ENCODE assay signal across 17 cellular contexts in the genomic region with DNA sequence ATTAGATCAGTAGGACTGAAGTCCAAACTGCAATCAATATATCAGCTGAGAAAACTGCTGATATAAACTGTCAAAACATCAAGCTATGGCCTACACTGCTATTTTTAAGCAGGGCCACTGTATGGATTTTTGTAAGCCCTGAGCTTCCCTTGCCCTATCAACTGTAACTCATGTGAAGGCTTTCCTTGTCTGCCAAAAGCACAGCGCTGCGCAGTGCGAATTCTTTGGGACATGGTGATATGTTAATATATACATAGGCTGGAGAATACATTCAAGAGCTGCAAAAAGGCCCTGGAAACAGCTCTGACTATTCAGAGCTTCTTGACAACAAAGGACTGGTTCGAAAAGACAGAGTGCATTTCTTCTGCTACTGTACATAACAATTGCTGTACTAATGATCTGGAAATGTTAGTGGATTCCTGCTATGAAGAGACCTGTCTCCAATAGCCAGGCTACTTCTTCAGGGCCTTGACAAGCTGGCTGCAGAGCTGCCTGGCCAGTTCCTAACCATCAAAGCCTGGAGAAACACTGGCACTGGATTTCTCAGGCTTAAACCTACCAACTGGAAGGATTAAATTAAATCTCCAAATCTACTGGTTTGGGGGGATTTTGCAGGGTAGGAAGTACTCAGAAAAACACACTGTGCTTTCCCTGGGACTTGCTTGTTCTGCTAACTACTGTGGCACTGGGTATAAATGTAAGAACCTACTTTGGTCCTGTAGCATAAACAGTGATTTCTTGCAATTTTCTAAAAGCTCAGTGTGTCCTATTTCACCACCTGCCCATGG.
DNase-seq lines count a peak whose midpoint lies in the region; ATAC-seq and TF ChIP-seq lines count a peak whose summit lies in the region.
"Had no signal": no experiment of that assay in that cellular context is flagged by ENCODE, and none has a peak within 500 bp of the region (broad histone marks: within the 10 kb centered on the region; RNA-seq: fewer than 3 reads in every experiment).

No MANE protein-coding gene starts in this region.

- no CpG with 5 or more reads among the region's 4 CpGs for WGBS in IMR-90 (ENCODE audit: extremely low coverage in 2 of 2, insufficient read length in 1 of 2), 2 experiments
- 73% methylated on average over 4 of the region's 4 CpGs for WGBS in esophagus muscularis mucosa

- POLR2A ChIA-PET in IMR-90 (lab: Charles Lee; ENCODE audit: unreplicated experiment) = no interaction called here

- H4K5ac ChIP-seq in IMR-90 (ENCODE audit: low read depth, low read length) = peak overlapping the region; percentile 71

- 0 out of 2 replicates have a peak, but pooled peaks cover 6% of the 10 kb centered on the region for H3K9me1 ChIP-seq in IMR-90 (ENCODE audit: insufficient read depth, low read length)

- H3K9me3 Mint-ChIP-seq in HFFc6 = no peaks in the 10 kb centered on the region
- H3K9me3 Mint-ChIP-seq: activated naive CD8-positive, alpha-beta T cell treated with anti-CD3 and anti-CD28 coated beads, Interleukin-2, amount 10 ng/mL, durations not matched to agents 7 days and 5 days; IgD-negative memory B cell had no signal

- H3K9me3 ChIP-seq in IMR-90 (ENCODE audit: control insufficient read depth, insufficient read depth, low read length) = no peaks in the 10 kb centered on the region
- H3K9me3 ChIP-seq in esophagus muscularis mucosa = no peaks in the 10 kb centered on the region
- no peaks in the 10 kb centered on the region for H3K9me3 ChIP-seq in neural cell (ENCODE audit: low read length)

- H3K36me3 ChIP-seq in ACC112 (ENCODE audit: insufficient read depth, low read length) (no peaks in the 10 kb centered on the region), IMR-90 (ENCODE audit: control insufficient read depth, insufficient read depth, low read length) (no peaks in the 10 kb centered on the region), esophagus muscularis mucosa (no peaks in the 10 kb centered on the region), neural cell (ENCODE audit: insufficient read depth, low read length) (no peaks in the 10 kb centered on the region)

- H3K9ac ChIP-seq in IMR-90 (ENCODE audit: low read depth, low read length) = no peak overlapping the region
- peak overlapping the region; percentile 6 for H3K9ac ChIP-seq in neural cell (ENCODE audit: low read length)

- no peak overlapping the region for H2AK9ac ChIP-seq in IMR-90 (replicated peaks; ENCODE audit: low read depth, low read length, poor library complexity)

- no peaks in the 10 kb centered on the region; the same call in 1 of the 2 replicates for H4K20me1 ChIP-seq in IMR-90 (ENCODE audit: insufficient read depth, low read length)
- H4K20me1 ChIP-seq in neural cell (ENCODE audit: insufficient read depth) = no peaks in the 10 kb centered on the region

- H3K9me2 ChIP-seq in neural cell (ENCODE audit: insufficient read depth, low read length) = no peaks in the 10 kb centered on the region

- no peak for TF ChIP-seq EP300 in esophagus muscularis mucosa (IDR thresholded peaks at IDR 0.05)
- no peak for TF ChIP-seq EP300 in neural cell (conservative IDR thresholded peaks at IDR 0.05; ENCODE audit: poor library complexity, severe bottlenecking)

- H3K4me2 ChIP-seq in IMR-90 (ENCODE audit: low read depth, low read length) = no peak overlapping the region
- H3K4me2 ChIP-seq in neural cell (ENCODE audit: low read length) = peak overlapping the region; percentile 19

- no peak for TF ChIP-seq CTCF in IMR-90 (conservative IDR thresholded peaks at IDR 0.05; ENCODE audit: low read depth, low read length)
- TF ChIP-seq CTCF in esophagus muscularis mucosa (IDR thresholded peaks at IDR 0.05) = no peak
- no peak for TF ChIP-seq CTCF in neural cell (IDR thresholded peaks at IDR 0.05; ENCODE audit: poor library complexity, severe bottlenecking)
- TF ChIP-seq CTCF in HFFc6 (IDR thresholded peaks at IDR 0.05) = no peak

- H3F3A ChIP-seq in neural cell (ENCODE audit: insufficient read depth, low read length, poor library complexity, severe bottlenecking) = no peaks in the 10 kb centered on the region

- peaks cover 41% of the 10 kb centered on the region for H3K4me1 ChIP-seq in ACC112 (ENCODE audit: control insufficient read depth, insufficient read depth, low read length, unreplicated experiment)
- peaks cover 29% of the 10 kb centered on the region for H3K4me1 ChIP-seq in IMR-90 (ENCODE audit: control insufficient read depth, insufficient read depth, low read length)
- H3K4me1 ChIP-seq in esophagus muscularis mucosa = peaks cover 23 to 39% (median 35%) of the 10 kb centered on the region in 4 donors

- H3K27ac ChIP-seq in ACC112 (ENCODE audit: low read depth, low read length) (peak overlapping the region; percentile 88), IMR-90 (ENCODE audit: insufficient read depth, low read length) (peak overlapping the region; percentile 58; the same call in 1 of the 2 replicates), esophagus muscularis mucosa (replicated peaks in 1 of 4) (peak overlapping the region; percentile 66 to 79 (median 75)), neural cell (ENCODE audit: low read length) (peak overlapping the region; percentile 60)
- H3K27ac ChIP-seq: HL-60 had no signal

- H3K4me3 Mint-ChIP-seq in HFFc6 = no peak overlapping the region
- H3K4me3 Mint-ChIP-seq: activated naive CD8-positive, alpha-beta T cell treated with anti-CD3 and anti-CD28 coated beads, Interleukin-2, amount 10 ng/mL, durations not matched to agents 7 days and 5 days; IgD-negative memory B cell had no signal

- H3K36me3 Mint-ChIP-seq in HFFc6 (ENCODE audit: low read depth) = no peaks in the 10 kb centered on the region
- H3K36me3 Mint-ChIP-seq: activated naive CD8-positive, alpha-beta T cell treated with anti-CD3 and anti-CD28 coated beads, Interleukin-2, amount 10 ng/mL, durations not matched to agents 7 days and 5 days; IgD-negative memory B cell had no signal

- H3K79me1 ChIP-seq in IMR-90 (ENCODE audit: low read depth in 1 of 2, low read length in 2 of 2) = no peaks in the 10 kb centered on the region

- H3K23ac ChIP-seq in IMR-90 (ENCODE audit: low read depth, low read length) = peak overlapping the region; percentile 39

- CTCF ChIA-PET in IMR-90 (lab: Yijun Ruan, JAX) = interaction anchor here (0.7 to 1.6 kb wide), 3 partner anchors 13 to 98 kb away, joined by 4 to 8 read pairs (median 5); no protein-coding TSS in a partner anchor

- dilution Hi-C loops in IMR-90 (cut with HindIII; ENCODE audit: low sequenced_read_pairs, unreplicated experiment) = no loop called here

- H3K79me2 ChIP-seq in ACC112 (ENCODE audit: control insufficient read depth, insufficient read depth, low read length, unreplicated experiment) (no peaks in the 10 kb centered on the region), neural cell (replicated peaks; ENCODE audit: insufficient read depth, low read length) (no peaks in the 10 kb centered on the region)

- intact Hi-C loops in IMR-90 (cut with micrococcal nuclease) = loop anchor here (5.0 to 10.0 kb wide), 2 partner anchors 163 to 605 kb away; a partner anchor contains a TSS
- intact Hi-C loops in esophagus muscularis mucosa (cut with DNase I) = no loop called here

- TF ChIP-seq POLR2A in IMR-90 (IDR thresholded peaks at IDR 0.05; ENCODE audit: low read depth, low read length) (no peak), esophagus muscularis mucosa (IDR thresholded peaks at IDR 0.05; ENCODE audit: low read depth) (no peak)

- peak overlapping the region; percentile 47 for H4K91ac ChIP-seq in IMR-90 (ENCODE audit: insufficient read depth, low read depth, low read length)

- H3K27me3 ChIP-seq in ACC112 (ENCODE audit: insufficient read depth, low read length) (no peaks in the 10 kb centered on the region), IMR-90 (ENCODE audit: control insufficient read depth, insufficient read depth, low read length) (no peaks in the 10 kb centered on the region), esophagus muscularis mucosa (no peaks in the 10 kb centered on the region), neural cell (ENCODE audit: insufficient read depth, low read depth, low read length) (no peaks in the 10 kb centered on the region)

- peak overlapping the region; percentile 52 for H2BK120ac ChIP-seq in IMR-90 (ENCODE audit: low read depth, low read length)

- H3K4me1 Mint-ChIP-seq in HFFc6 (ENCODE audit: low read depth) = peaks cover 70% of the 10 kb centered on the region
- H3K4me1 Mint-ChIP-seq: activated naive CD8-positive, alpha-beta T cell treated with anti-CD3 and anti-CD28 coated beads, Interleukin-2, amount 10 ng/mL, durations not matched to agents 7 days and 5 days; IgD-negative memory B cell had no signal

- H3K14ac ChIP-seq in IMR-90 (replicated peaks; ENCODE audit: low read depth, low read length) = peak overlapping the region; percentile 39

- H3K4me3 ChIP-seq in ACC112 (ENCODE audit: low read depth, low read length) (no peak overlapping the region), IMR-90 (ENCODE audit: insufficient read depth, low read depth, low read length) (no peak overlapping the region), esophagus muscularis mucosa (no peak overlapping the region), neural cell (ENCODE audit: low read length) (no peak overlapping the region)

- H3K27me3 Mint-ChIP-seq in HFFc6 (ENCODE audit: insufficient read depth) = no peaks in the 10 kb centered on the region
- H3K27me3 Mint-ChIP-seq: IgD-negative memory B cell had no signal

- peak overlapping the region; percentile 88 for H2BK5ac ChIP-seq in IMR-90 (ENCODE audit: low read depth, low read length, poor library complexity, severe bottlenecking)

- TF ChIP-seq RAD21 in IMR-90 (IDR thresholded peaks at IDR 0.05; ENCODE audit: low read length) (no peak), neural cell (conservative IDR thresholded peaks at IDR 0.05) (no peak)

- peak overlapping the region; percentile 81 for H3K18ac ChIP-seq in IMR-90 (ENCODE audit: low read depth, low read length)

- peak overlapping the region; percentile 75 for H2BK15ac ChIP-seq in IMR-90 (ENCODE audit: low read depth, low read length)

- H2BK20ac ChIP-seq in IMR-90 (ENCODE audit: low read depth, low read length) = peak overlapping the region; percentile 37

- BruUV-seq in IMR-90 (replicated peaks; lab: Mats Ljungman, UMichigan) = no TSS peak

- DNase-seq in IMR-90 = peak; percentile 34
- DNase-seq in esophagus muscularis mucosa (ENCODE audit: extremely low spot score) = peak; percentile 90
- DNase-seq in occipital lobe (lab: John Stamatoyannopoulos, UW) = no peak
- no peak for DNase-seq in HFFc6
- no peak for DNase-seq in NCI-H226
- DNase-seq: activated CD4-positive, CD25-positive, alpha-beta regulatory T cell treated with anti-CD3 and anti-CD28 coated beads, Interleukin-2, amount 50 U/mL, for 72 hours; activated naive CD8-positive, alpha-beta T cell treated with anti-CD3 and anti-CD28 coated beads, Interleukin-2, amount 10 ng/mL, durations not matched to agents 7 days and 5 days; H7; hippocampal formation; kidney; NCI-H187; T-helper 9 cell had no signal

- peak overlapping the region; percentile 38 for H3K4ac ChIP-seq in IMR-90 (ENCODE audit: low read depth, low read length)

- in situ Hi-C loops in IMR-90 (cut with MboI; ENCODE audit: low sequenced_read_pairs) = no loop called here

- peak overlapping the region; percentile 46 for H2AK5ac ChIP-seq in IMR-90 (ENCODE audit: low read depth, low read length)

- H4K8ac ChIP-seq in IMR-90 (ENCODE audit: low read depth in 2 of 2, low read length in 2 of 2) = peak overlapping the region; percentile 23 to 43

- ATAC-seq in IMR-90 (ENCODE audit: low read depth) (no peak), GM18861 (IDR thresholded peaks at IDR 0.05; ENCODE audit: unreplicated experiment) (no peak)

- H2AFZ ChIP-seq in ACC112 (ENCODE audit: low read length, unreplicated experiment) (peak overlapping the region; percentile 47), IMR-90 (replicated peaks; ENCODE audit: low read length, poor library complexity) (peak overlapping the region; percentile 46), neural cell (ENCODE audit: low read depth, low read length) (no peak overlapping the region)

- H3K56ac ChIP-seq in IMR-90 (ENCODE audit: extremely low read depth, insufficient read depth, low read length) = peak overlapping the region; percentile 18; the same call in 1 of the 2 replicates

- no peak overlapping the region for H3K27ac Mint-ChIP-seq in HFFc6
- H3K27ac Mint-ChIP-seq: activated naive CD8-positive, alpha-beta T cell treated with anti-CD3 and anti-CD28 coated beads, Interleukin-2, amount 10 ng/mL, durations not matched to agents 7 days and 5 days; IgD-negative memory B cell had no signal

Comparison
In these comparisons a context has a peak if more than half of its experiments do, and no peak if none do; other contexts are left out.
1. DNase-seq: peak in IMR-90 (single experiment) and esophagus muscularis mucosa (single experiment); none in occipital lobe (single experiment), HFFc6 (single experiment) and NCI-H226 (single experiment).
2. Peak in every context shown above with its lines, with median percentiles within 50 percentile points of each other: H3K27ac ChIP-seq.